Comparison of ENCODE assay signal across 8 cellular contexts in genomic region chr11:8593455-8593854, GRCh38. TPM values are rescaled to one million over a fixed set of nuclear protein-coding genes. Genes with fewer than 3 reads are reported as not detected.
DNase-seq lines count a peak whose midpoint lies in the region; ATAC-seq and TF ChIP-seq lines count a peak whose summit lies in the region.

No MANE protein-coding gene starts in this region.

- H3K27ac Mint-ChIP-seq in CD4-positive, alpha-beta memory T cell: no peak overlapping the region
- peak overlapping the region; percentile 75 for H3K27ac Mint-ChIP-seq in stimulated activated memory B cell treated with anti-CD40 and anti-IgM and Interleukin-4, amounts not matched to agents 10 μg/mL and 1 μg/mL and 100 μg/mL, for 72 hours

- POLR2A ChIA-PET in CD4-positive, alpha-beta memory T cell (lab: Charles Lee; ENCODE audit: partially characterized antibody): no interaction called here
- POLR2A ChIA-PET in Panc1 (lab: Charles Lee): no interaction called here

- DNase-seq in CD4-positive, alpha-beta memory T cell: no peak
- no peak for DNase-seq in Panc1 (ENCODE audit: low read depth, low spot score)
- DNase-seq in left cardiac atrium: no peak
- no peak for DNase-seq in NCI-H1694 treated with DMSO at 0.1 percent for 48 hours (lab: John Stamatoyannopoulos, UW)
- no peak for DNase-seq in activated CD4-positive, alpha-beta T cell treated with anti-CD3 and anti-CD28 coated beads, Interleukin-2, amount 50 U/mL, for 1 hour
- DNase-seq in C1 segment of cervical spinal cord (lab: John Stamatoyannopoulos, UW): no peak

- BruUV-seq in Panc1 (replicated peaks; lab: Mats Ljungman, UMichigan): no TSS peak

- peaks cover 4% of the 10 kb centered on the region for H3K4me1 ChIP-seq in CD4-positive, alpha-beta memory T cell (ENCODE audit: insufficient read depth, low read length)
- peaks cover 6% of the 10 kb centered on the region; the same call in 1 of the 2 replicates for H3K4me1 ChIP-seq in Panc1 (ENCODE audit: control insufficient read depth, insufficient read depth, low read length)

- peak overlapping the region; percentile 52 to 81 (median 60) for H3K4me3 Mint-ChIP-seq in CD4-positive, alpha-beta memory T cell
- peak overlapping the region; percentile 89 for H3K4me3 Mint-ChIP-seq in stimulated activated memory B cell treated with anti-CD40 and anti-IgM and Interleukin-4, amounts not matched to agents 10 μg/mL and 1 μg/mL and 100 μg/mL, for 72 hours

- ATAC-seq in GM21717 (IDR thresholded peaks at IDR 0.05; ENCODE audit: unreplicated experiment) (peak; percentile 30), Panc1 (peak; percentile 35; the same call in 1 of the 2 replicates), left cardiac atrium (peak; percentile 10 to 24)
- peak; percentile 48 for ATAC-seq in stimulated activated memory B cell treated with anti-CD40 and anti-IgM and Interleukin-4, amounts not matched to agents 10 μg/mL and 1 μg/mL and 100 μg/mL, for 72 hours

- intact Hi-C loops in CD4-positive, alpha-beta memory T cell (cut with micrococcal nuclease): no loop called here
- intact Hi-C loops in Panc1 (cut with micrococcal nuclease; ENCODE audit: unreplicated experiment) (no loop called here), left cardiac atrium (cut with DNase I) (no loop called here)

- no peaks in the 10 kb centered on the region for H3K36me3 ChIP-seq in CD4-positive, alpha-beta memory T cell (ENCODE audit: insufficient read depth, low read length)
- no peaks in the 10 kb centered on the region; the same call in 1 of the 2 replicates for H3K36me3 ChIP-seq in Panc1 (ENCODE audit: control insufficient read depth, insufficient read depth, low read length)

- peaks cover 31 to 54% of the 10 kb centered on the region in 2 donors for H3K27me3 Mint-ChIP-seq in CD4-positive, alpha-beta memory T cell
- no peaks in the 10 kb centered on the region for H3K27me3 Mint-ChIP-seq in stimulated activated memory B cell treated with anti-CD40 and anti-IgM and Interleukin-4, amounts not matched to agents 10 μg/mL and 1 μg/mL and 100 μg/mL, for 72 hours

- H3K9me3 Mint-ChIP-seq in CD4-positive, alpha-beta memory T cell: peaks cover 0 to under 1% (median 0%) of the 10 kb centered on the region in 8 donors
- no peaks in the 10 kb centered on the region for H3K9me3 Mint-ChIP-seq in stimulated activated memory B cell treated with anti-CD40 and anti-IgM and Interleukin-4, amounts not matched to agents 10 μg/mL and 1 μg/mL and 100 μg/mL, for 72 hours

- H3K27me3 ChIP-seq in CD4-positive, alpha-beta memory T cell (ENCODE audit: insufficient read depth, low read length): peaks cover 18% of the 10 kb centered on the region
- H3K27me3 ChIP-seq in Panc1 (ENCODE audit: control insufficient read depth, insufficient read depth, low read length): peaks cover 56% of the 10 kb centered on the region

- no peak overlapping the region for H3K4me3 ChIP-seq in CD4-positive, alpha-beta memory T cell (ENCODE audit: low read length in 2 of 2)
- peak overlapping the region; percentile 52 to 53 for H3K4me3 ChIP-seq in Panc1 (ENCODE audit: low read depth in 2 of 2, low read length in 2 of 2)

- peaks cover 0 to 7% (median 3%) of the 10 kb centered on the region in 4 donors for H3K4me1 Mint-ChIP-seq in CD4-positive, alpha-beta memory T cell
- H3K4me1 Mint-ChIP-seq in stimulated activated memory B cell treated with anti-CD40 and anti-IgM and Interleukin-4, amounts not matched to agents 10 μg/mL and 1 μg/mL and 100 μg/mL, for 72 hours: peaks cover 13% of the 10 kb centered on the region

- TF ChIP-seq CTCF in Panc1 (IDR thresholded peaks at IDR 0.05): no peak

- CTCF ChIA-PET in CD4-positive, alpha-beta memory T cell (lab: Charles Lee; ENCODE audit: partially characterized antibody): interaction anchor here (1.2 kb wide), 1 partner anchor 16 kb away, joined by 4 read pairs; no protein-coding TSS in a partner anchor
- CTCF ChIA-PET in Panc1 (lab: Charles Lee): no interaction called here

- in situ Hi-C loops in Panc1 (cut with HindIII; ENCODE audit: low pct_unique_long_range_greater_than_20kb, low sequenced_read_pairs): no loop called here

- H3K36me3 Mint-ChIP-seq in CD4-positive, alpha-beta memory T cell: no peaks in the 10 kb centered on the region
- H3K36me3 Mint-ChIP-seq in stimulated activated memory B cell treated with anti-CD40 and anti-IgM and Interleukin-4, amounts not matched to agents 10 μg/mL and 1 μg/mL and 100 μg/mL, for 72 hours: no peaks in the 10 kb centered on the region

- no peak overlapping the region for H3K27ac ChIP-seq in CD4-positive, alpha-beta memory T cell (ENCODE audit: low read depth, low read length)
- H3K27ac ChIP-seq in Panc1 (ENCODE audit: low read length): no peak overlapping the region

- no peaks in the 10 kb centered on the region for H3K9me3 ChIP-seq in CD4-positive, alpha-beta memory T cell (ENCODE audit: control insufficient read depth in 1 of 2, low read length in 2 of 2)
- no peaks in the 10 kb centered on the region for H3K9me3 ChIP-seq in Panc1 (ENCODE audit: control insufficient read depth, insufficient read depth, low read depth, low read length)

RNA-seq across cellular contexts. Expression of gene STK33, which starts 0.6 kb away (rescaled TPM):
- total RNA-seq in CD4-positive, alpha-beta memory T cell: not detected
- not detected for polyA plus RNA-seq in CD4-positive, alpha-beta memory T cell
- 3.9 TPM for total RNA-seq in Panc1 (2021; ENCODE audit: unreplicated experiment)
- polyA plus RNA-seq in Panc1 (2012; ENCODE audit: insufficient read length): 1.5 TPM
- total RNA-seq in left cardiac atrium: 10 to 100 TPM; 15.6 to 23.1 TPM

Comparison
In these comparisons a context has a peak if more than half of its experiments do, and no peak if none do; other contexts are left out.
1. H3K4me3 ChIP-seq: peak in Panc1 (2 of 2); none in CD4-positive, alpha-beta memory T cell (0 of 2).
2. Peak in every context shown above with its lines, with median percentiles within 50 percentile points of each other: ATAC-seq.